20 cellular contexts compared by ENCODE assay signal in the genomic region with DNA sequence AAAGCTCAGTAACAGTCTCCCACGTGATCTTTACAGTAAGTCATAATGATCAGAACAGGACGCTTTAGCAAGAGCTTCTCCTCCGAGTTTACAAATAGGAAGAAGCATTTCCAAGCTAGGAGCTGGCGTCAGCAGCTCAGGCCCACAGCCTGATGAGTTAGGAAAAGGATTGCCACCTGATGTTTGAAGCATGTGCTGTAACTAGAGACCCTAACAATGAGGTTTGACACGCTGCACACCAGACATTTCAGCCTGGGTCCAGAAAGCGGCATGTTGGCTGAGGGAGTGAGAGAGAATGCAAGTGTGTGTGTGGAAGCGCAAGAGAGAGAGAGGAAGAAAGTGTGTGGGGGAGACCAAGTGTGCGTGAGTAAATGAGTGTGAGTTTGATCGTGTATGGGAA.
"Had no signal": no experiment of that assay in that cellular context is flagged by ENCODE, and none has a peak within 500 bp of the region (broad histone marks: within the 10 kb centered on the region; RNA-seq: fewer than 3 reads in every experiment).

No MANE protein-coding gene starts in this region.

- H3K4me3 Mint-ChIP-seq: activated CD4-positive, alpha-beta memory T cell treated with anti-CD3 and anti-CD28 coated beads for 36 hours; activated naive CD8-positive, alpha-beta T cell treated with anti-CD3 and anti-CD28 coated beads, Interleukin-2, amount 50 U/mL, for 24 hours; activated T-cell treated with anti-CD3 and anti-CD28 coated beads, Interleukin-2, amount 50 U/mL, for 4 hours; endodermal cell; naive thymus-derived CD4-positive, alpha-beta T cell had no signal

- H3K27me3 ChIP-seq: gastrocnemius medialis, heart right ventricle, upper lobe of left lung had no signal

- H3K27ac Mint-ChIP-seq: activated CD4-positive, alpha-beta memory T cell treated with anti-CD3 and anti-CD28 coated beads for 36 hours; activated naive CD8-positive, alpha-beta T cell treated with anti-CD3 and anti-CD28 coated beads, Interleukin-2, amount 50 U/mL, for 24 hours; endodermal cell had no signal

- H3K9me3 Mint-ChIP-seq: activated CD4-positive, alpha-beta memory T cell treated with anti-CD3 and anti-CD28 coated beads for 36 hours; activated naive CD8-positive, alpha-beta T cell treated with anti-CD3 and anti-CD28 coated beads, Interleukin-2, amount 50 U/mL, for 24 hours; activated T-cell treated with anti-CD3 and anti-CD28 coated beads, Interleukin-2, amount 50 U/mL, for 4 hours; endodermal cell; naive thymus-derived CD4-positive, alpha-beta T cell had no signal

- H3K9me3 ChIP-seq: gastrocnemius medialis, heart right ventricle, mucosa of descending colon, upper lobe of left lung had no signal

- DNase-seq: activated CD4-positive, alpha-beta memory T cell treated with anti-CD3 and anti-CD28 coated beads for 36 hours; activated gamma-delta T cell treated with Interleukin-2 at 50 U/mL for 16 hours; activated naive CD8-positive, alpha-beta T cell treated with anti-CD3 and anti-CD28 coated beads, Interleukin-2, amount 50 U/mL, for 24 hours; activated T-cell treated with anti-CD3 and anti-CD28 coated beads, Interleukin-2, amount 50 U/mL, for 4 hours; endodermal cell; erythroblast; gastrocnemius medialis; heart right ventricle; left cardiac atrium; naive thymus-derived CD4-positive, alpha-beta T cell; right cardiac atrium; small intestine; stimulated activated CD4-positive, alpha-beta T cell treated with anti-CD3 and anti-CD28 coated beads, Interleukin-4, amount 100 ng/mL, for 4 hours; stimulated activated CD8-positive, alpha-beta memory T cell treated with anti-CD3 and anti-CD28 coated beads, Interleukin-4, amount 100 ng/mL, for 48 hours; stimulated activated naive CD8-positive, alpha-beta T cell treated with anti-CD3 and anti-CD28 coated beads, Interleukin-15, Interleukin-2, amounts not matched to agents 100 U/mL and 50 U/mL, for 24 hours had no signal

- ATAC-seq: activated CD4-positive, CD25-positive, alpha-beta regulatory T cell treated with anti-CD3 and anti-CD28 coated beads, Interleukin-2, amount 50 U/mL, for 24 hours; activated naive CD8-positive, alpha-beta T cell treated with anti-CD3 and anti-CD28 coated beads, Interleukin-2, amount 50 U/mL, for 24 hours; activated T-cell treated with anti-CD3 and anti-CD28 coated beads, Interleukin-2, amount 50 U/mL, for 4 hours; gastrocnemius medialis; heart right ventricle; left cardiac atrium; mucosa of descending colon; naive thymus-derived CD4-positive, alpha-beta T cell; right cardiac atrium; stimulated activated naive CD8-positive, alpha-beta T cell treated with anti-CD3 and anti-CD28 coated beads, Interleukin-15, Interleukin-2, amounts not matched to agents 100 U/mL and 50 U/mL, for 24 hours had no signal

- H3K4me1 Mint-ChIP-seq: activated naive CD8-positive, alpha-beta T cell treated with anti-CD3 and anti-CD28 coated beads, Interleukin-2, amount 50 U/mL, for 24 hours had no signal

- H3K27me3 Mint-ChIP-seq: activated CD4-positive, alpha-beta memory T cell treated with anti-CD3 and anti-CD28 coated beads for 36 hours; activated naive CD8-positive, alpha-beta T cell treated with anti-CD3 and anti-CD28 coated beads, Interleukin-2, amount 50 U/mL, for 24 hours; naive thymus-derived CD4-positive, alpha-beta T cell had no signal

- H3K4me3 ChIP-seq: dorsolateral prefrontal cortex, gastrocnemius medialis, heart right ventricle, mucosa of descending colon, SK-N-MC, upper lobe of left lung had no signal

- H3K27ac ChIP-seq: gastrocnemius medialis, heart right ventricle, SK-N-MC, upper lobe of left lung had no signal
